ENCODE assay signal across 22 cellular contexts in genomic region chr6:166056637-166057036, GRCh38.
DNase-seq lines count a peak whose midpoint lies in the region; ATAC-seq, FAIRE-seq and TF ChIP-seq lines count a peak whose summit lies in the region.
"Had no signal": no experiment of that assay in that cellular context is flagged by ENCODE, and none has a peak within 500 bp of the region (broad histone marks: within the 10 kb centered on the region; RNA-seq: fewer than 3 reads in every experiment).

No MANE protein-coding gene starts in this region.

- intact Hi-C loops in sciatic nerve (cut with DNase I) = no loop called here

- peaks cover 4% of the 10 kb centered on the region for H3K36me3 Mint-ChIP-seq in progenitor cell of endocrine pancreas (ENCODE audit: insufficient read depth)
- H3K36me3 Mint-ChIP-seq in GM23338 (ENCODE audit: low read depth) = peaks cover 28% of the 10 kb centered on the region
- peaks cover 4% of the 10 kb centered on the region for H3K36me3 Mint-ChIP-seq in endothelial cell (ENCODE audit: low read depth, unreplicated experiment)

- FAIRE-seq in endometrium (lab: Jason Lieb, UNC) = peak; percentile 79

- H3K9me3 Mint-ChIP-seq in progenitor cell of endocrine pancreas (ENCODE audit: low read depth) (peaks cover 35% of the 10 kb centered on the region), GM23338 (peaks cover 33% of the 10 kb centered on the region), endothelial cell (ENCODE audit: unreplicated experiment) (peaks cover 11% of the 10 kb centered on the region)

- no peaks in the 10 kb centered on the region for H3K27me3 ChIP-seq in GM23338 (ENCODE audit: insufficient read depth)
- H3K27me3 ChIP-seq: neural progenitor cell, spleen, upper lobe of right lung had no signal

- H3K4me1 Mint-ChIP-seq in progenitor cell of endocrine pancreas (ENCODE audit: low read depth) = peaks cover 17% of the 10 kb centered on the region
- H3K4me1 Mint-ChIP-seq in GM23338 = peaks cover 13% of the 10 kb centered on the region
- no peaks in the 10 kb centered on the region for H3K4me1 Mint-ChIP-seq in endothelial cell (ENCODE audit: unreplicated experiment)
- H3K4me1 Mint-ChIP-seq: activated T-helper 17 cell treated with anti-CD3 and anti-CD28 coated beads, Interleukin-2, amount 50 U/mL, for 72 hours; IgD-negative memory B cell had no signal

- H3K4me3 Mint-ChIP-seq in progenitor cell of endocrine pancreas (ENCODE audit: low read depth) = no peak overlapping the region
- H3K4me3 Mint-ChIP-seq in GM23338 = no peak overlapping the region
- H3K4me3 Mint-ChIP-seq in endothelial cell (ENCODE audit: unreplicated experiment) = no peak overlapping the region
- H3K4me3 Mint-ChIP-seq: activated CD8-positive, alpha-beta T cell treated with anti-CD3 and anti-CD28 coated beads, Interleukin-2, amount 10 ng/mL, durations not matched to agents 7 days and 5 days; activated T-helper 17 cell treated with anti-CD3 and anti-CD28 coated beads, Interleukin-2, amount 50 U/mL, for 72 hours; IgD-negative memory B cell; neural progenitor cell had no signal

- no peak overlapping the region for H2AFZ ChIP-seq in GM23338
- H2AFZ ChIP-seq: neural progenitor cell had no signal

- no peaks in the 10 kb centered on the region for H4K20me1 ChIP-seq in GM23338 (replicated peaks; ENCODE audit: insufficient read depth)

- H3K9me2 ChIP-seq in GM23338 (ENCODE audit: insufficient read depth) = no peaks in the 10 kb centered on the region

- H3K79me2 ChIP-seq in GM23338 (replicated peaks; ENCODE audit: insufficient read depth) = no peaks in the 10 kb centered on the region

- ATAC-seq in sciatic nerve (peak; percentile 89), GM23338 (no peak)
- ATAC-seq: activated CD8-positive, alpha-beta T cell treated with anti-CD3 and anti-CD28 coated beads, Interleukin-2, amount 10 ng/mL, durations not matched to agents 7 days and 5 days; activated T-helper 17 cell treated with anti-CD3 and anti-CD28 coated beads, Interleukin-2, amount 50 U/mL, for 72 hours; upper lobe of right lung had no signal

- no peak overlapping the region for H3K4me3 ChIP-seq in GM23338
- H3K4me3 ChIP-seq: neural progenitor cell, spleen, upper lobe of right lung had no signal

- peak; percentile 55 for DNase-seq in GM03348 (ENCODE audit: low spot score)
- DNase-seq in kidney glomerular epithelial cell (lab: John Stamatoyannopoulos, UW) = peak; percentile 13
- no peak for DNase-seq in sciatic nerve (ENCODE audit: low spot score)
- DNase-seq in progenitor cell of endocrine pancreas (ENCODE audit: low spot score, unreplicated experiment) = no peak
- DNase-seq in erythroblast (lab: John Stamatoyannopoulos, UW) = no peak
- DNase-seq in GM23338 (ENCODE audit: low spot score) = no peak
- DNase-seq in endothelial cell (ENCODE audit: low spot score) = no peak
- DNase-seq: activated CD8-positive, alpha-beta T cell treated with anti-CD3 and anti-CD28 coated beads, Interleukin-2, amount 10 ng/mL, durations not matched to agents 7 days and 5 days; Caco-2; dermis blood vessel endothelial cell; GDM1; mammary epithelial cell; NCI-H1092 treated with DMSO at 0.1 percent for 48 hours; NCI-H774; spleen; stimulated activated naive CD4-positive, alpha-beta T cell treated with Interleukin-2 at 50 U/mL for 16 hours; upper lobe of right lung had no signal

- no peak for TF ChIP-seq CTCF in progenitor cell of endocrine pancreas (IDR thresholded peaks at IDR 0.05; ENCODE audit: unreplicated experiment)
- TF ChIP-seq CTCF in GM23338 (conservative IDR thresholded peaks at IDR 0.05; ENCODE audit: low read depth in 2 of 2) = no peak
- TF ChIP-seq CTCF in endothelial cell (IDR thresholded peaks at IDR 0.05; ENCODE audit: unreplicated experiment) = no peak

- H3K4me1 ChIP-seq in GM23338 (ENCODE audit: insufficient read depth) = no peaks in the 10 kb centered on the region
- H3K4me1 ChIP-seq: Caco-2, spleen, upper lobe of right lung had no signal

- no peak overlapping the region for H3K27ac ChIP-seq in GM23338 (ENCODE audit: low read depth)
- H3K27ac ChIP-seq: neural progenitor cell, upper lobe of right lung, VCaP had no signal

- no peak overlapping the region for H3K4me2 ChIP-seq in GM23338
- H3K4me2 ChIP-seq: neural progenitor cell had no signal

- no peak for TF ChIP-seq POLR2A in erythroblast (IDR thresholded peaks at IDR 0.05; ENCODE audit: low read length)

- H3F3A ChIP-seq in GM23338 (replicated peaks; ENCODE audit: low read depth) = no peaks in the 10 kb centered on the region

- H3K27me3 Mint-ChIP-seq in progenitor cell of endocrine pancreas (no peaks in the 10 kb centered on the region), GM23338 (ENCODE audit: insufficient read depth, low read depth, poor library complexity) (peaks cover 3% of the 10 kb centered on the region), endothelial cell (ENCODE audit: unreplicated experiment) (no peaks in the 10 kb centered on the region)

- H3K36me3 ChIP-seq in GM23338 (ENCODE audit: insufficient read depth) = peaks cover 3% of the 10 kb centered on the region; the same call in 1 of the 2 replicates
- H3K36me3 ChIP-seq: spleen, upper lobe of right lung had no signal

- H3K27ac Mint-ChIP-seq in progenitor cell of endocrine pancreas (no peak overlapping the region), GM23338 (no peak overlapping the region), endothelial cell (ENCODE audit: unreplicated experiment) (no peak overlapping the region)
- H3K27ac Mint-ChIP-seq: activated CD8-positive, alpha-beta T cell treated with anti-CD3 and anti-CD28 coated beads, Interleukin-2, amount 10 ng/mL, durations not matched to agents 7 days and 5 days; activated T-helper 17 cell treated with anti-CD3 and anti-CD28 coated beads, Interleukin-2, amount 50 U/mL, for 72 hours; IgD-negative memory B cell; neural progenitor cell had no signal

TF ChIP-seq in GM23338, 12 proteins besides CTCF, POLR2A, EP300 and RAD21 (continues in another document):
- TF ChIP-seq REST (IDR thresholded peaks at IDR 0.05; ENCODE audit: unreplicated experiment) = no peak
- TF ChIP-seq JUNB (IDR thresholded peaks at IDR 0.05; ENCODE audit: unreplicated experiment) = no peak
- no peak for TF ChIP-seq ZNF114 (CRISPR knock-in tag; IDR thresholded peaks at IDR 0.05)
- no peak for TF ChIP-seq CREB1 (CRISPR knock-in tag; IDR thresholded peaks at IDR 0.05; ENCODE audit: low read depth)
- TF ChIP-seq ZNF331 (CRISPR knock-in tag; IDR thresholded peaks at IDR 0.05; ENCODE audit: low read depth) = no peak
- no peak for TF ChIP-seq ETS1 (IDR thresholded peaks at IDR 0.05)

Comparison
In these comparisons a context has a peak if more than half of its experiments do, and no peak if none do; other contexts are left out.
1. DNase-seq: peak in GM03348 (single experiment) and kidney glomerular epithelial cell (single experiment); none in sciatic nerve (single experiment), progenitor cell of endocrine pancreas (single experiment), erythroblast (0 of 2), GM23338 (single experiment) and endothelial cell (single experiment).